Comparison of ENCODE assay signal across 18 cellular contexts in genomic region chr9:34825780-34826179, GRCh38.
DNase-seq lines count a peak whose midpoint lies in the region; ATAC-seq and TF ChIP-seq lines count a peak whose summit lies in the region.
"Had no signal": no experiment of that assay in that cellular context is flagged by ENCODE, and none has a peak within 500 bp of the region (broad histone marks: within the 10 kb centered on the region; RNA-seq: fewer than 3 reads in every experiment).

No MANE protein-coding gene starts in this region.

- no peak overlapping the region for H3K27ac ChIP-seq in body of pancreas
- no peak overlapping the region for H3K27ac ChIP-seq in right lobe of liver
- H3K27ac ChIP-seq: 22Rv1; A549; BLaER1 treated with 17β-estradiol and CSF1 and Interleukin-3, amounts not matched to agents 10 nM and 100 nM; C4-2B had no signal

- DNase-seq in body of pancreas (no peak), left kidney (ENCODE audit: low read depth, low spot score) (peak; percentile 1), right lobe of liver (no peak)
- DNase-seq in effector memory CD8-positive, alpha-beta T cell: no peak
- DNase-seq: AML-193; Caco-2; Calu3; CD4-positive, alpha-beta T cell; CD8-positive, alpha-beta T cell; DMS79 treated with DMSO at 0.1 percent for 48 hours; GF-D8 had no signal

- TF ChIP-seq CTCF in body of pancreas (IDR thresholded peaks at IDR 0.05) (no peak), right lobe of liver (IDR thresholded peaks at IDR 0.05) (no peak)

- intact Hi-C loops in body of pancreas (cut with DNase I): no loop called here
- intact Hi-C loops in right lobe of liver (cut with DNase I): no loop called here

- H3K9me3 Mint-ChIP-seq in effector memory CD8-positive, alpha-beta T cell: no peaks in the 10 kb centered on the region
- H3K9me3 Mint-ChIP-seq: CD8-positive, alpha-beta T cell had no signal

- no peak overlapping the region for H3K27ac Mint-ChIP-seq in effector memory CD8-positive, alpha-beta T cell
- H3K27ac Mint-ChIP-seq: B cell; CD4-positive, alpha-beta T cell; CD8-positive, alpha-beta T cell had no signal

- 54 to 58% methylated on average over 4 of the region's 4 CpGs for WGBS in body of pancreas, 2 donors
- WGBS in right lobe of liver (ENCODE audit: insufficient coverage, low coverage, low lambda C conversion rate, missing lambda C conversion rate): 43% methylated on average over 4 of the region's 4 CpGs

- H3K27me3 ChIP-seq in body of pancreas (no peaks in the 10 kb centered on the region), right lobe of liver (no peaks in the 10 kb centered on the region)
- H3K27me3 ChIP-seq: BLaER1 treated with 17β-estradiol and CSF1 and Interleukin-3, amounts not matched to agents 10 nM and 100 nM had no signal

- H3K4me1 ChIP-seq in body of pancreas (peaks cover 6% of the 10 kb centered on the region), right lobe of liver (no peaks in the 10 kb centered on the region)
- H3K4me1 ChIP-seq: A549; BLaER1 treated with 17β-estradiol and CSF1 and Interleukin-3, amounts not matched to agents 10 nM and 100 nM; Caco-2 had no signal

- H3K36me3 ChIP-seq in body of pancreas (replicated peaks in 1 of 2; ENCODE audit: insufficient read depth in 1 of 2, low read depth in 2 of 2): no peaks in the 10 kb centered on the region
- no peaks in the 10 kb centered on the region for H3K36me3 ChIP-seq in right lobe of liver
- H3K36me3 ChIP-seq: BLaER1 treated with 17β-estradiol and CSF1 and Interleukin-3, amounts not matched to agents 10 nM and 100 nM had no signal

- peak; percentile 24 for ATAC-seq in body of pancreas
- peak in 3 of 4 donors; percentile 42 to 88 (median 46) for ATAC-seq in right lobe of liver
- no peak for ATAC-seq in HG02571 (IDR thresholded peaks at IDR 0.05; ENCODE audit: unreplicated experiment)
- ATAC-seq in HG03045 (IDR thresholded peaks at IDR 0.05; ENCODE audit: unreplicated experiment): no peak
- ATAC-seq in effector memory CD8-positive, alpha-beta T cell (replicated peaks): no peak
- ATAC-seq: A549; CD8-positive, alpha-beta T cell had no signal

- H3K4me3 Mint-ChIP-seq in effector memory CD8-positive, alpha-beta T cell: no peak overlapping the region
- H3K4me3 Mint-ChIP-seq: B cell; CD4-positive, alpha-beta T cell; CD8-positive, alpha-beta T cell had no signal

- no peaks in the 10 kb centered on the region for H3K4me1 Mint-ChIP-seq in effector memory CD8-positive, alpha-beta T cell (ENCODE audit: low read depth in 2 of 2)
- H3K4me1 Mint-ChIP-seq: B cell had no signal

- H3K4me3 ChIP-seq in body of pancreas: no peak overlapping the region
- no peak overlapping the region for H3K4me3 ChIP-seq in right lobe of liver
- H3K4me3 ChIP-seq: A549; BLaER1 treated with 17β-estradiol and CSF1 and Interleukin-3, amounts not matched to agents 10 nM and 100 nM had no signal

- peaks cover 10 to 32% of the 10 kb centered on the region in 2 donors for H3K27me3 Mint-ChIP-seq in effector memory CD8-positive, alpha-beta T cell

- no peaks in the 10 kb centered on the region for H3K36me3 Mint-ChIP-seq in effector memory CD8-positive, alpha-beta T cell (ENCODE audit: insufficient read depth)
- H3K36me3 Mint-ChIP-seq: CD8-positive, alpha-beta T cell had no signal

- H3K9me3 ChIP-seq in body of pancreas: no peaks in the 10 kb centered on the region
- H3K9me3 ChIP-seq in right lobe of liver: no peaks in the 10 kb centered on the region
- H3K9me3 ChIP-seq: A549, Caco-2 had no signal

- TF ChIP-seq POLR2A in body of pancreas (IDR thresholded peaks at IDR 0.05) (no peak), right lobe of liver (IDR thresholded peaks at IDR 0.05) (no peak)

Comparison
In these comparisons a context has a peak if more than half of its experiments do, and no peak if none do; other contexts are left out.
1. ATAC-seq: peak in body of pancreas (single experiment) and right lobe of liver (3 of 4); none in HG02571 (single experiment), HG03045 (single experiment) and effector memory CD8-positive, alpha-beta T cell (single experiment).